20 cellular contexts compared by ENCODE assay signal in the genomic region with DNA sequence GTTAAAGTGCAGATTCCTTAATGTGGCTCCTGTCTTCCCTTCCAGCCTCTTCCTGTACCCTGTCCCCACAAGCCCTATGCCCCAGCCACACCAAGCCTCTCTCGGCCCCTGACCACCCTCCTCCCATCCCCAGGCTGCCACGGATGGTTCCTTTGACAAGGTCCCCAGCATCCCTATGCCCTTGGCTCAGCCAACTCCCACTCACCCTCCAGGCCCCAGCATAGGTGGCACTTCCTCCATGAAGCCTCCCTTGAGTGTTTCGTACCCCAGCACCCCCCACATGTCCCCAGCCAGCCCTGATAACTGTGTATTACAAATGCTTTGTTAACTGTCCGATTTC.
DNase-seq lines count a peak whose midpoint lies in the region; ATAC-seq and TF ChIP-seq lines count a peak whose summit lies in the region.
"Had no signal": no experiment of that assay in that cellular context is flagged by ENCODE, and none has a peak within 500 bp of the region (broad histone marks: within the 10 kb centered on the region; RNA-seq: fewer than 3 reads in every experiment).

No MANE protein-coding gene starts in this region.

- H3K4me3 ChIP-seq in RWPE2 (ENCODE audit: severe bottlenecking): no peak overlapping the region
- H3K4me3 ChIP-seq in esophagus muscularis mucosa: no peak overlapping the region
- no peak overlapping the region for H3K4me3 ChIP-seq in prostate gland
- H3K4me3 ChIP-seq: BLaER1 treated with 17β-estradiol and CSF1 and Interleukin-3, amounts not matched to agents 10 nM and 100 nM; GM23338 had no signal

- no peaks in the 10 kb centered on the region for H3K27me3 ChIP-seq in RWPE2 (ENCODE audit: insufficient read depth, poor library complexity, severe bottlenecking)
- no peaks in the 10 kb centered on the region for H3K27me3 ChIP-seq in esophagus muscularis mucosa
- peaks cover 2% of the 10 kb centered on the region for H3K27me3 ChIP-seq in prostate gland (replicated peaks; ENCODE audit: insufficient read depth)
- H3K27me3 ChIP-seq: BE2C; BLaER1 treated with 17β-estradiol and CSF1 and Interleukin-3, amounts not matched to agents 10 nM and 100 nM had no signal

- 74% methylated on average over 4 of the region's 4 CpGs for WGBS in esophagus muscularis mucosa
- WGBS in prostate gland: 94% methylated on average over 4 of the region's 4 CpGs

- no peak for TF ChIP-seq EP300 in esophagus muscularis mucosa (IDR thresholded peaks at IDR 0.05)

- TF ChIP-seq CTCF in natural killer cell (IDR thresholded peaks at IDR 0.05) (no peak), RWPE2 (IDR thresholded peaks at IDR 0.05; ENCODE audit: poor library complexity, severe bottlenecking) (no peak), esophagus muscularis mucosa (IDR thresholded peaks at IDR 0.05) (no peak), prostate gland (IDR thresholded peaks at IDR 0.05) (no peak)

- no peak overlapping the region for H3K27ac ChIP-seq in RWPE2 (ENCODE audit: poor library complexity, severe bottlenecking)
- H3K27ac ChIP-seq in esophagus muscularis mucosa (replicated peaks in 1 of 4): no peak overlapping the region
- no peak overlapping the region for H3K27ac ChIP-seq in prostate gland
- H3K27ac ChIP-seq: 22Rv1; BLaER1 treated with 17β-estradiol and CSF1 and Interleukin-3, amounts not matched to agents 10 nM and 100 nM had no signal

- no peaks in the 10 kb centered on the region for H3K36me3 Mint-ChIP-seq in natural killer cell treated with Interleukin-12 subunit alpha and Interleukin-12 subunit beta and Interleukin-15 and Interleukin-18, amount 100 ng/mL, for 72 hours
- no peaks in the 10 kb centered on the region for H3K36me3 Mint-ChIP-seq in natural killer cell
- H3K36me3 Mint-ChIP-seq: CD14-positive monocyte; CD8-positive, alpha-beta memory T cell had no signal

- H3K27me3 Mint-ChIP-seq in natural killer cell treated with Interleukin-12 subunit alpha and Interleukin-12 subunit beta and Interleukin-15 and Interleukin-18, amount 100 ng/mL, for 72 hours: peaks cover 8 to 29% of the 10 kb centered on the region in 2 donors
- peaks cover 6% of the 10 kb centered on the region in 2 donors for H3K27me3 Mint-ChIP-seq in natural killer cell (ENCODE audit: low read depth in 2 of 2)

- TF ChIP-seq POLR2A in esophagus muscularis mucosa (IDR thresholded peaks at IDR 0.05; ENCODE audit: low read depth) (no peak), prostate gland (IDR thresholded peaks at IDR 0.05) (no peak)

- no peak overlapping the region for H3K4me3 Mint-ChIP-seq in natural killer cell treated with Interleukin-12 subunit alpha and Interleukin-12 subunit beta and Interleukin-15 and Interleukin-18, amount 100 ng/mL, for 72 hours
- H3K4me3 Mint-ChIP-seq in natural killer cell: no peak overlapping the region
- H3K4me3 Mint-ChIP-seq: CD14-positive monocyte; CD4-positive, alpha-beta T cell; CD8-positive, alpha-beta memory T cell; GM23338 had no signal

- intact Hi-C loops in natural killer cell (cut with micrococcal nuclease): no loop called here
- intact Hi-C loops in esophagus muscularis mucosa (cut with DNase I): no loop called here
- intact Hi-C loops in prostate gland (cut with DNase I): no loop called here

- DNase-seq in natural killer cell treated with Interleukin-12 subunit alpha and Interleukin-12 subunit beta and Interleukin-15 and Interleukin-18, amount 100 ng/mL, for 72 hours (ENCODE audit: low spot score): peak; percentile 37
- DNase-seq in natural killer cell (no peak), RWPE2 (ENCODE audit: low spot score) (peak; percentile 37), esophagus muscularis mucosa (ENCODE audit: extremely low spot score) (peak; percentile 87), prostate gland (ENCODE audit: low spot score) (no peak), DMS 273 (lab: John Stamatoyannopoulos, UW; ENCODE audit: unreplicated experiment) (no peak)
- no peak for DNase-seq in activated CD4-positive, alpha-beta T cell treated with anti-CD3 and anti-CD28 coated beads, Interleukin-2, amount 50 U/mL, for 48 hours
- DNase-seq: AML-193; BE2C; CD4-positive, alpha-beta T cell; CD8-positive, alpha-beta memory T cell; DMS153; DND-41; GDM1; HCEC 1CT had no signal

- peaks cover 0 to 2% of the 10 kb centered on the region in 2 donors for H3K4me1 Mint-ChIP-seq in natural killer cell treated with Interleukin-12 subunit alpha and Interleukin-12 subunit beta and Interleukin-15 and Interleukin-18, amount 100 ng/mL, for 72 hours (ENCODE audit: low read depth in 2 of 2)
- H3K4me1 Mint-ChIP-seq in natural killer cell: no peaks in the 10 kb centered on the region
- H3K4me1 Mint-ChIP-seq: CD8-positive, alpha-beta memory T cell had no signal

- no peaks in the 10 kb centered on the region for H3K9me3 Mint-ChIP-seq in natural killer cell treated with Interleukin-12 subunit alpha and Interleukin-12 subunit beta and Interleukin-15 and Interleukin-18, amount 100 ng/mL, for 72 hours
- peaks cover 0 to 2% of the 10 kb centered on the region in 2 donors for H3K9me3 Mint-ChIP-seq in natural killer cell
- H3K9me3 Mint-ChIP-seq: CD4-positive, alpha-beta T cell had no signal

- H3K27ac Mint-ChIP-seq in natural killer cell treated with Interleukin-12 subunit alpha and Interleukin-12 subunit beta and Interleukin-15 and Interleukin-18, amount 100 ng/mL, for 72 hours: no peak overlapping the region
- H3K27ac Mint-ChIP-seq in natural killer cell: no peak overlapping the region
- H3K27ac Mint-ChIP-seq: CD14-positive monocyte; CD4-positive, alpha-beta T cell; CD8-positive, alpha-beta memory T cell; GM23338 had no signal

- H3K9me3 ChIP-seq in RWPE2 (ENCODE audit: severe bottlenecking) (no peaks in the 10 kb centered on the region), esophagus muscularis mucosa (peaks cover 0 to 4% (median 1%) of the 10 kb centered on the region in 4 donors), prostate gland (no peaks in the 10 kb centered on the region)
- H3K9me3 ChIP-seq: BE2C had no signal

- peaks cover 5% of the 10 kb centered on the region for H3K4me1 ChIP-seq in RWPE2 (ENCODE audit: insufficient read depth, poor library complexity, severe bottlenecking)
- no peaks in the 10 kb centered on the region for H3K4me1 ChIP-seq in esophagus muscularis mucosa
- H3K4me1 ChIP-seq in prostate gland (replicated peaks): no peaks in the 10 kb centered on the region
- H3K4me1 ChIP-seq: BE2C had no signal

- H3K36me3 ChIP-seq in RWPE2 (ENCODE audit: low read depth) (no peaks in the 10 kb centered on the region), esophagus muscularis mucosa (no peaks in the 10 kb centered on the region), prostate gland (no peaks in the 10 kb centered on the region)
- H3K36me3 ChIP-seq: BE2C; BLaER1 treated with 17β-estradiol and CSF1 and Interleukin-3, amounts not matched to agents 10 nM and 100 nM had no signal

- ATAC-seq in natural killer cell treated with Interleukin-12 subunit alpha and Interleukin-12 subunit beta and Interleukin-15 and Interleukin-18, amount 100 ng/mL, for 72 hours: no peak
- ATAC-seq in natural killer cell (no peak), RWPE2 (ENCODE audit: low read depth) (no peak), HG03280 (IDR thresholded peaks at IDR 0.05; ENCODE audit: unreplicated experiment) (no peak)
- ATAC-seq: GM23338 had no signal

Comparison
In these comparisons a context has a peak if more than half of its experiments do, and no peak if none do; other contexts are left out.
1. DNase-seq: peak in natural killer cell treated with Interleukin-12 subunit alpha and Interleukin-12 subunit beta and Interleukin-15 and Interleukin-18, amount 100 ng/mL, for 72 hours (single experiment), RWPE2 (single experiment) and esophagus muscularis mucosa (single experiment); none in natural killer cell (single experiment), prostate gland (single experiment), activated CD4-positive, alpha-beta T cell treated with anti-CD3 and anti-CD28 coated beads, Interleukin-2, amount 50 U/mL, for 48 hours (0 of 2) and DMS 273 (single experiment).